ENCODE assay signal across 1 cellular context in genomic region chr1:2316451-2316940, GRCh38.
TF ChIP-seq lines count a peak whose summit lies in the region.

No MANE protein-coding gene starts in this region.

TF ChIP-seq in H1, 55 proteins besides CTCF, POLR2A, EP300 and RAD21 (continued from another document):
- no peak for TF ChIP-seq EGR1 (IDR thresholded peaks at IDR 0.05; ENCODE audit: borderline replicate concordance, low read depth, low read length)
- no peak for TF ChIP-seq SUZ12 (IDR thresholded peaks at IDR 0.05; ENCODE audit: low read length)
- no peak for TF ChIP-seq BACH1 (IDR thresholded peaks at IDR 0.05; ENCODE audit: low read length)
